ENCODE assay signal across 9 cellular contexts in genomic region chr12:51326762-51327439, GRCh38.
A peak's percentile ranks its signal among the peaks of the same experiment; 100 is the strongest.
DNase-seq lines count a peak whose midpoint lies in the region; ATAC-seq, FAIRE-seq and TF ChIP-seq lines count a peak whose summit lies in the region.
"Had no signal": no experiment of that assay in that cellular context is flagged by ENCODE, and none has a peak within 500 bp of the region (broad histone marks: within the 10 kb centered on the region; RNA-seq: fewer than 3 reads in every experiment).

No MANE protein-coding gene starts in this region.

- no peaks in the 10 kb centered on the region for H3K4me1 ChIP-seq in HEK293 (ENCODE audit: control insufficient read depth, insufficient read depth, low read length)
- H3K4me1 ChIP-seq in neutrophil (ENCODE audit: control insufficient read depth in 1 of 2, insufficient read depth in 1 of 2, low read depth in 1 of 2, low read length in 1 of 2) = peaks cover 71 to 83% of the 10 kb centered on the region in 2 experiments

- H3K9me3 ChIP-seq in HEK293 (ENCODE audit: control insufficient read depth, insufficient read depth, low read depth, low read length) (no peaks in the 10 kb centered on the region), neutrophil (no peaks in the 10 kb centered on the region)

- ATAC-seq in HG03442 (IDR thresholded peaks at IDR 0.05; ENCODE audit: unreplicated experiment) = no peak

- CTCF ChIA-PET in HEK293 (lab: Yijun Ruan, JAX) = interaction anchor here (0.7 to 2.4 kb wide), 2 partner anchors 15 to 1015 kb away, joined by 3 to 12 read pairs; no protein-coding TSS in a partner anchor

- H3K4me3 ChIP-seq in HEK293 (ENCODE audit: low read depth, low read length) (no peak overlapping the region), neutrophil (ENCODE audit: low read depth in 1 of 2, low read length in 1 of 2) (peak overlapping the region; percentile 35 to 94)

- FAIRE-seq in RCC 7860 (lab: Jason Lieb, UNC) = no peak
- FAIRE-seq: TTC549 had no signal

- in situ Hi-C loops in ACHN (cut with HindIII; ENCODE audit: low pct_ligation_motif_present, low pct_unique_long_range_greater_than_20kb, low sequenced_read_pairs) = no loop called here

- peak; percentile 47 for DNase-seq in GM04504 (ENCODE audit: low read depth)
- peak; percentile 12 for DNase-seq in RCC 7860 (ENCODE audit: low spot score)
- no peak for DNase-seq in epithelial cell of prostate (ENCODE audit: low read depth, low spot score)
- DNase-seq in ACHN = no peak
- no peak for DNase-seq in NCI-H524 treated with DMSO at 0.1 percent for 48 hours (lab: John Stamatoyannopoulos, UW)

- POLR2A ChIA-PET in HEK293 (lab: Yijun Ruan, JAX) = no interaction called here

- no peaks in the 10 kb centered on the region for H3K36me3 ChIP-seq in HEK293 (ENCODE audit: control insufficient read depth in 2 of 2, insufficient read depth in 1 of 2, low read length in 2 of 2)
- no peaks in the 10 kb centered on the region for H3K36me3 ChIP-seq in neutrophil

- H3K27me3 ChIP-seq in neutrophil = no peaks in the 10 kb centered on the region

- no peak overlapping the region for H3K27ac ChIP-seq in HEK293 (ENCODE audit: extremely low read depth, low read depth, low read length)
- peak overlapping the region; percentile 57 for H3K27ac ChIP-seq in epithelial cell of prostate
- peak overlapping the region; percentile 98 for H3K27ac ChIP-seq in neutrophil

- TF ChIP-seq CTCF in HEK293 (tag by site-specific recombination; IDR thresholded peaks at IDR 0.05) (no peak), neutrophil (IDR thresholded peaks at IDR 0.05) (no peak)

TF ChIP-seq in HEK293, 187 proteins besides CTCF, POLR2A, EP300 and RAD21:
- TF ChIP-seq PRDM1 (tag by site-specific recombination; IDR thresholded peaks at IDR 0.05) = peak; percentile 87
- no peak for TF ChIP-seq ZNF223 (tag by site-specific recombination; IDR thresholded peaks at IDR 0.05)
- peak; percentile 45; the same call in 1 of the 2 replicates for TF ChIP-seq ZBTB17 (tag by site-specific recombination; IDR thresholded peaks at IDR 0.05)
- no peak for TF ChIP-seq KLF7 (tag by site-specific recombination; IDR thresholded peaks at IDR 0.05; ENCODE audit: borderline replicate concordance)
- TF ChIP-seq ZNF549 (tag by site-specific recombination; IDR thresholded peaks at IDR 0.05) = no peak
- TF ChIP-seq ZNF280C (tag by site-specific recombination; IDR thresholded peaks at IDR 0.05) = no peak
- 0 out of 2 replicates have a peak, but pooled peaks have one; percentile 22 for TF ChIP-seq ZNF335 (tag by site-specific recombination; conservative IDR thresholded peaks at IDR 0.05)
- TF ChIP-seq ZNF660 (tag by site-specific recombination; IDR thresholded peaks at IDR 0.05) = no peak
- TF ChIP-seq ZNF791 (tag by site-specific recombination; IDR thresholded peaks at IDR 0.05) = no peak
- no peak for TF ChIP-seq SP3 (tag by site-specific recombination; IDR thresholded peaks at IDR 0.05)
- no peak for TF ChIP-seq ZNF37A (tag by site-specific recombination; IDR thresholded peaks at IDR 0.05)
- TF ChIP-seq ZNF561 (tag by site-specific recombination; IDR thresholded peaks at IDR 0.05; ENCODE audit: borderline replicate concordance) = no peak
- no peak for TF ChIP-seq ZBTB49 (tag by site-specific recombination; IDR thresholded peaks at IDR 0.05; ENCODE audit: low read depth)
- TF ChIP-seq ZNF654 (tag by site-specific recombination; IDR thresholded peaks at IDR 0.05; ENCODE audit: low read depth) = no peak
- no peak for TF ChIP-seq YY1 (tag by site-specific recombination; IDR thresholded peaks at IDR 0.05)
- no peak for TF ChIP-seq ZNF843 (tag by site-specific recombination; IDR thresholded peaks at IDR 0.05)

Comparison
In these comparisons a context has a peak if more than half of its experiments do, and no peak if none do; other contexts are left out.
1. DNase-seq: peak in GM04504 (single experiment) and RCC 7860 (single experiment); none in epithelial cell of prostate (single experiment), ACHN (single experiment) and NCI-H524 treated with DMSO at 0.1 percent for 48 hours (single experiment).